Comparison of ENCODE assay signal across 1 cellular context in genomic region chr19:525029-525428, GRCh38.
TF ChIP-seq lines count a peak whose summit lies in the region.

No MANE protein-coding gene starts in this region.

TF ChIP-seq in GM23338, 12 proteins besides CTCF, POLR2A, EP300 and RAD21:
- TF ChIP-seq ZNF462 (CRISPR knock-in tag; IDR thresholded peaks at IDR 0.05) (no peak), EZH2phosphoT487 (IDR thresholded peaks at IDR 0.05; ENCODE audit: unreplicated experiment) (no peak), JUNB (IDR thresholded peaks at IDR 0.05; ENCODE audit: unreplicated experiment) (no peak), NANOG (IDR thresholded peaks at IDR 0.05; ENCODE audit: borderline replicate concordance) (no peak), STAT1 (IDR thresholded peaks at IDR 0.05; ENCODE audit: unreplicated experiment) (no peak), REST (IDR thresholded peaks at IDR 0.05; ENCODE audit: unreplicated experiment) (no peak), ETS1 (IDR thresholded peaks at IDR 0.05) (no peak)
